20 cellular contexts compared by ENCODE assay signal in the genomic region with DNA sequence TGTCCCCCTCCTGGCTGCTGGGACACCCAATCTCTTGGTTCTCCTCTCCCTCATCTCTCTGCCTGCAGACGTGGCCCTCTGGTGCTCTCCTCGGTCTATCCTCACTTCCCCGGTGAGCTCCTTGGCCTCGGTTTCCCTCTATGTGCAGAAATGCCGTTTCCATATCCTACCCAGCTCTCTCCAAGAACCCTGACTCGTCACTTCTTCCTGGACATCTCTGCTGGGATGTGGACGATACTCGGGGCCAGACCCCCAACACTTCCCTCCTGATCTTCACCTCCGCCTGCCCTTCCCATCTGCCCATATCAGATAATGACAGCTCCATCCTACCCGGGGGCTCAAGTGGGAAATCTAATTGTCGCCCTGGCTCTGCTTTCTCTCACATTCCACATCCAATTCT. TPM values are rescaled to one million over a fixed set of nuclear protein-coding genes. Genes with fewer than 3 reads are reported as not detected.
A peak's percentile ranks its signal among the peaks of the same experiment; 100 is the strongest.
DNase-seq lines count a peak whose midpoint lies in the region; ATAC-seq, FAIRE-seq and TF ChIP-seq lines count a peak whose summit lies in the region.
"Had no signal": no experiment of that assay in that cellular context is flagged by ENCODE, and none has a peak within 500 bp of the region (broad histone marks: within the 10 kb centered on the region; RNA-seq: fewer than 3 reads in every experiment).

No MANE protein-coding gene starts in this region.

- H4K8ac ChIP-seq in H9 (replicated peaks; ENCODE audit: insufficient read length, low read depth, low read length): no peak overlapping the region

- no peak for FAIRE-seq in A549 (lab: Jason Lieb, UNC)
- FAIRE-seq in K562 (lab: Jason Lieb, UNC): no peak
- FAIRE-seq in RCC 7860 (lab: Jason Lieb, UNC): no peak
- no peak for FAIRE-seq in D721Med (lab: Jason Lieb, UNC)

- CTCF ChIA-PET in A549 (lab: Yijun Ruan, JAX) (interaction anchor here (0.6 to 44.5 kb wide), 13 partner anchors 9 to 181 kb away, joined by 3 to 1222 read pairs (median 4); no protein-coding TSS in a partner anchor), HCT116 (lab: Charles Lee) (interaction anchor here (1.6 kb wide), 1 partner anchor 89 kb away, joined by 3 read pairs; no protein-coding TSS in a partner anchor), K562 (lab: Yijun Ruan, JAX; ENCODE audit: low intra/inter-chr PET ratio) (no interaction called here)

- TF ChIP-seq EP300 in A549 (IDR thresholded peaks at IDR 0.05): no peak
- TF ChIP-seq EP300 in K562 (IDR thresholded peaks at IDR 0.05; ENCODE audit: low read length): no peak

- H2BK120ac ChIP-seq in H9 (ENCODE audit: low read depth, low read length, poor library complexity, severe bottlenecking): no peak overlapping the region

- H3K27ac ChIP-seq in A549 (no peak overlapping the region), HCT116 (ENCODE audit: low read depth, low read length) (peak overlapping the region; percentile 31; the same call in 1 of the 2 replicates), K562 (ENCODE audit: extremely low read depth, low read depth, low read length) (no peak overlapping the region), H9 (ENCODE audit: insufficient read length, low read depth, low read length) (no peak overlapping the region)
- H3K27ac ChIP-seq: KMS-11 had no signal

- 87% methylated on average over 11 of the region's 11 CpGs for WGBS in A549 (ENCODE audit: missing lambda C conversion rate)
- WGBS in K562 (ENCODE audit: insufficient coverage, low coverage, missing lambda C conversion rate): 85% methylated on average over 8 of the region's 11 CpGs
- WGBS in H9 (ENCODE audit: extremely low coverage, insufficient read length, low lambda C conversion rate): no CpG with 5 or more reads among the region's 11 CpGs

- ATAC-seq in A549: no peak
- ATAC-seq in HCT116: no peak
- ATAC-seq in K562: no peak
- ATAC-seq in HG03095 (IDR thresholded peaks at IDR 0.05; ENCODE audit: unreplicated experiment): no peak

- peaks cover 34% of the 10 kb centered on the region for H3K36me3 Mint-ChIP-seq in nephron progenitor cell (ENCODE audit: low read depth)
- H3K36me3 Mint-ChIP-seq in H9 (ENCODE audit: insufficient read depth in 1 of 3, low read depth in 3 of 3): peaks cover 23 to 59% (median 56%) of the 10 kb centered on the region in 3 experiments; a peak in 6 of 7 replicates

- DNase-seq in A549 (ENCODE audit: low read depth in 1 of 2, low spot score in 1 of 2): no peak
- DNase-seq in HCT116 (ENCODE audit: low read depth, low spot score): no peak
- no peak for DNase-seq in K562 (ENCODE audit: extremely low read depth in 1 of 4, low spot score in 3 of 4)
- no peak for DNase-seq in nephron progenitor cell
- DNase-seq in H9: no peak
- no peak for DNase-seq in RCC 7860 (ENCODE audit: low spot score)
- no peak for DNase-seq in D721Med (ENCODE audit: insufficient read length, low spot score)
- DNase-seq: ACHN, AML-193, DMS153, EL, HCEC 1CT, NCI-H1092, NCI-H146, NCI-H2081, NCI-H510A, SHP77 treated with DMSO at 0.1 percent for 48 hours had no signal

- no peak overlapping the region for H3K4me3 ChIP-seq in A549
- H3K4me3 ChIP-seq in HCT116 (replicated peaks in 1 of 2; ENCODE audit: low read depth in 1 of 2, low read length in 2 of 2): no peak overlapping the region
- no peak overlapping the region for H3K4me3 ChIP-seq in K562

- H3K14ac ChIP-seq in H9 (ENCODE audit: insufficient read depth, low read length): no peak overlapping the region

- no peak overlapping the region for H2AK5ac ChIP-seq in H9 (ENCODE audit: insufficient read length, low read length)

- H3T11ph ChIP-seq in H9 (ENCODE audit: low read length): no peak overlapping the region

- H2BK15ac ChIP-seq in H9 (ENCODE audit: low read depth, low read length): no peak overlapping the region

- H4K5ac ChIP-seq in H9 (ENCODE audit: insufficient read length, low read depth, low read length): no peak overlapping the region

- no peaks in the 10 kb centered on the region for H3K27me3 Mint-ChIP-seq in nephron progenitor cell (ENCODE audit: low read depth, poor library complexity)
- H3K27me3 Mint-ChIP-seq in H9 (ENCODE audit: low read depth): no peaks in the 10 kb centered on the region

- H3K9ac ChIP-seq in HCT116 (ENCODE audit: low read length) (no peak overlapping the region), K562 (ENCODE audit: insufficient read depth in 1 of 2, low read depth in 2 of 2, low read length in 2 of 2) (peak overlapping the region in 1 of 2 experiments; percentile 78; a peak in 2 of 4 replicates), H9 (ENCODE audit: extremely low read depth, insufficient read length, low read length) (no peak overlapping the region)
- H3K9ac ChIP-seq: KMS-11 had no signal

- H3K18ac ChIP-seq in H9 (ENCODE audit: insufficient read length, low read depth, low read length): no peak overlapping the region

- POLR2A ChIA-PET in A549 (lab: Yijun Ruan, JAX): interaction anchor here (4.4 kb wide), 1 partner anchor 55 kb away, joined by 51 read pairs; a partner anchor contains a TSS
- POLR2A ChIA-PET in HCT116 (lab: Charles Lee): no interaction called here
- POLR2A ChIA-PET in K562 (lab: Yijun Ruan, JAX): interaction anchor here (1.0 to 1.7 kb wide), 4 partner anchors 13 to 58 kb away, joined by 3 to 7 read pairs (median 5); a partner anchor contains a TSS

- H3K4me1 Mint-ChIP-seq in nephron progenitor cell: peaks cover 10% of the 10 kb centered on the region
- no peaks in the 10 kb centered on the region for H3K4me1 Mint-ChIP-seq in H9

- H3K27ac Mint-ChIP-seq in nephron progenitor cell (peak overlapping the region; percentile 62), H9 (peak overlapping the region in 1 of 3 experiments; percentile 14; a peak in 2 of 7 replicates)
- H3K27ac Mint-ChIP-seq: CD14-positive monocyte had no signal

- in situ Hi-C loops in K562 (cut with MboI): loop anchor here (5.0 kb wide), 1 partner anchor 75 kb away; no protein-coding TSS in a partner anchor

- no peak overlapping the region for H3K23ac ChIP-seq in H9 (ENCODE audit: insufficient read length, low read depth, low read length)

- H2BK12ac ChIP-seq in H9 (ENCODE audit: insufficient read length, low read depth, low read length): no peak overlapping the region

- TF ChIP-seq CTCF in A549 (IDR thresholded peaks at IDR 0.05) (no peak), HCT116 (IDR thresholded peaks at IDR 0.05 in 2 of 3, conservative IDR thresholded peaks at IDR 0.05 in 1 of 3; ENCODE audit: borderline replicate concordance in 1 of 3, insufficient read depth in 1 of 3, low read depth in 2 of 3, low read length in 2 of 3) (no peak), K562 (IDR thresholded peaks at IDR 0.05 in 2 of 3, conservative IDR thresholded peaks at IDR 0.05 in 1 of 3; ENCODE audit: insufficient read depth in 2 of 3, low read depth in 1 of 3, low read length in 3 of 3) (no peak), nephron progenitor cell (IDR thresholded peaks at IDR 0.05) (no peak), H9 (conservative IDR thresholded peaks at IDR 0.05) (no peak), D721Med (IDR thresholded peaks at IDR 0.05; ENCODE audit: insufficient read depth, missing control alignments) (no peak)

- RAD21 ChIA-PET in HCT116 (lab: Charles Lee; ENCODE audit: low non-redundant PET in 1 of 2, low total read pairs in 2 of 2, uncharacterized antibody in 2 of 2, unreplicated experiment in 2 of 2): no interaction called here

- H4K20me1 ChIP-seq in HCT116 (ENCODE audit: insufficient read depth): no peaks in the 10 kb centered on the region
- 0 out of 2 replicates have a peak, but pooled peaks cover 4% of the 10 kb centered on the region for H4K20me1 ChIP-seq in K562 (replicated peaks; ENCODE audit: control insufficient read depth, insufficient read depth, low read length)
- no peaks in the 10 kb centered on the region for H4K20me1 ChIP-seq in H9 (ENCODE audit: control insufficient read depth, insufficient read depth, insufficient read length)

- no peak overlapping the region for H3K4me3 Mint-ChIP-seq in nephron progenitor cell
- no peak overlapping the region; a peak in 2 of 5 replicates for H3K4me3 Mint-ChIP-seq in H9

- TF ChIP-seq RAD21 in A549 (conservative IDR thresholded peaks at IDR 0.05 in 1 of 2, IDR thresholded peaks at IDR 0.05 in 1 of 2) (no peak), HCT116 (IDR thresholded peaks at IDR 0.05; ENCODE audit: low read depth) (no peak), K562 (CRISPR knock-in tag; conservative IDR thresholded peaks at IDR 0.05 in 1 of 2, IDR thresholded peaks at IDR 0.05 in 1 of 2) (no peak)

- H4K91ac ChIP-seq in H9 (ENCODE audit: insufficient read length, low read depth, low read length): no peak overlapping the region

- TF ChIP-seq POLR2A in A549 (IDR thresholded peaks at IDR 0.05; ENCODE audit: low read length) (no peak), HCT116 (IDR thresholded peaks at IDR 0.05; ENCODE audit: borderline replicate concordance, extremely low read depth, insufficient read depth, insufficient read length) (no peak), K562 (conservative IDR thresholded peaks at IDR 0.05) (no peak)

- H3K9me3 Mint-ChIP-seq in nephron progenitor cell: no peaks in the 10 kb centered on the region
- H3K9me3 Mint-ChIP-seq in H9: no peaks in the 10 kb centered on the region; a peak in 1 of 5 replicates

- no peak overlapping the region for H2BK20ac ChIP-seq in H9 (ENCODE audit: low read depth, low read length, poor library complexity, severe bottlenecking)

- no peak overlapping the region for H3K56ac ChIP-seq in H9 (ENCODE audit: insufficient read length, low read depth, low read length)

- intact Hi-C loops in HCT116 (cut with micrococcal nuclease) (loop anchor here (5.0 kb wide), 1 partner anchor 150 kb away; no protein-coding TSS in a partner anchor), K562 (cut with micrococcal nuclease) (no loop called here)

- no peaks in the 10 kb centered on the region for H3K79me1 ChIP-seq in H9 (ENCODE audit: insufficient read depth, low read depth, low read length, poor library complexity, severe bottlenecking)

- H3K27me3 ChIP-seq in HCT116 (ENCODE audit: insufficient read depth, low read length): no peaks in the 10 kb centered on the region
- no peaks in the 10 kb centered on the region for H3K27me3 ChIP-seq in K562 (ENCODE audit: control insufficient read depth in 2 of 2, insufficient read depth in 2 of 2, low read length in 2 of 2)
- no peaks in the 10 kb centered on the region for H3K27me3 ChIP-seq in H9 (ENCODE audit: insufficient read depth, low read length)

- H3K4me2 ChIP-seq in A549 (no peak overlapping the region), HCT116 (ENCODE audit: low read length) (no peak overlapping the region), K562 (ENCODE audit: insufficient read depth, low read length) (no peak overlapping the region), H9 (ENCODE audit: insufficient read depth, insufficient read length, low read length) (no peak overlapping the region)
- H3K4me2 ChIP-seq: KMS-11 had no signal

- H3K4ac ChIP-seq in H9 (ENCODE audit: low read depth, low read length): no peak overlapping the region

- H3K79me2 ChIP-seq in HCT116 (ENCODE audit: insufficient read depth, low read length): peaks cover 57% of the 10 kb centered on the region
- peaks cover 37% of the 10 kb centered on the region for H3K79me2 ChIP-seq in K562 (ENCODE audit: control insufficient read depth, insufficient read depth, low read length)
- no peaks in the 10 kb centered on the region; the same call in 1 of the 2 replicates for H3K79me2 ChIP-seq in H9 (ENCODE audit: insufficient read depth, low read length)

- peaks cover 3% of the 10 kb centered on the region for H3K9me1 ChIP-seq in K562 (ENCODE audit: control insufficient read depth, insufficient read depth, low read length)

- H3K4me1 ChIP-seq in A549: peaks cover 18% of the 10 kb centered on the region; the same call in 2 of the 3 replicates
- H3K4me1 ChIP-seq in HCT116 (ENCODE audit: control insufficient read depth in 1 of 2, insufficient read depth in 2 of 2, low read length in 2 of 2): peaks cover 16 to 27% of the 10 kb centered on the region in 2 experiments
- peaks cover 42 to 59% of the 10 kb centered on the region in 2 experiments for H3K4me1 ChIP-seq in K562 (replicated peaks in 1 of 2; ENCODE audit: control insufficient read depth in 2 of 2, insufficient read depth in 2 of 2, low read length in 2 of 2)
- H3K4me1 ChIP-seq in H9 (ENCODE audit: insufficient read depth, low read length): no peaks in the 10 kb centered on the region

- BruUV-seq in HCT116 (replicated peaks; lab: Mats Ljungman, UMichigan) (no TSS peak), K562 (replicated peaks; lab: Mats Ljungman, UMichigan) (no TSS peak)

- H3K36me3 ChIP-seq in HCT116 (ENCODE audit: control insufficient read depth in 1 of 2, insufficient read depth in 2 of 2, low read length in 2 of 2) (peaks cover 35 to 43% of the 10 kb centered on the region in 2 experiments), K562 (ENCODE audit: control insufficient read depth, insufficient read depth, low read length) (peaks cover 74% of the 10 kb centered on the region)

- H2BK5ac ChIP-seq in H9 (ENCODE audit: insufficient read length, low read length): no peak overlapping the region

- no peak overlapping the region for H2AFZ ChIP-seq in HCT116 (ENCODE audit: low read depth, low read length, poor library complexity, severe bottlenecking)
- H2AFZ ChIP-seq in K562 (ENCODE audit: low read depth, low read length): no peak overlapping the region
- no peak overlapping the region for H2AFZ ChIP-seq in H9 (ENCODE audit: low read length)

- H3K23me2 ChIP-seq in H9 (ENCODE audit: insufficient read length, low read depth, low read length, poor library complexity, severe bottlenecking): no peaks in the 10 kb centered on the region

- H3K9me2 ChIP-seq in HCT116 (ENCODE audit: insufficient read depth): no peaks in the 10 kb centered on the region

- H3K9me3 ChIP-seq in A549 (no peaks in the 10 kb centered on the region), HCT116 (ENCODE audit: control insufficient read depth in 1 of 2, insufficient read depth in 1 of 2, low read depth in 1 of 2, low read length in 2 of 2) (no peaks in the 10 kb centered on the region), K562 (replicated peaks; ENCODE audit: control insufficient read depth, insufficient read depth, low read depth, low read length) (no peaks in the 10 kb centered on the region), H9 (ENCODE audit: control insufficient read depth, low read depth, low read length) (no peaks in the 10 kb centered on the region)

RNA-seq across cellular contexts. Expression of a gene that starts 7.9 kb away (rescaled TPM):
- polyA plus RNA-seq in A549 (2011; rRNA removed) (117 and 150 TPM in 2 replicates), A549 (2017; fragmentation: RNase III; extraction: RNeasy Plus Mini Kit Qiagen cat#74134 plus additional on column Dnase treatment) (318 to 329 TPM (median 325 TPM) in 3 replicates), K562 (2011; rRNA removed) (136 and 171 TPM in 2 replicates), K562 (2014; fragmentation: Illumina TruSeq; extraction: Trizol) (118 and 172 TPM in 2 replicates), K562 (2014; fragmentation: Nextera tagmentation; extraction: Ambion mirVana) (10 to 100 TPM; 32.4 to 72.0 TPM), K562 (2014; rRNA removed) (196 and 212 TPM in 2 replicates)
- polyA plus RNA-seq in A549 (2012; cell fraction: cytosol; rRNA removed): 412 and 456 TPM in 2 replicates
- 284 and 292 TPM in 2 replicates for polyA plus RNA-seq in A549 (2012; cell fraction: nucleus; rRNA removed)
- polyA minus RNA-seq in A549 (2011; rRNA and poly(A)+ RNA removed): 90.7 TPM in 2 replicates
- total RNA-seq in HCT116 (2021; ENCODE audit: unreplicated experiment) (296 TPM), K562 (2014; rRNA removed) (294 and 338 TPM in 2 replicates), K562 (2014; rRNA removed; fragmentation: Illumina TruSeq; extraction: Trizol) (95.3 and 97.5 TPM in 2 replicates), K562 (2015; rRNA removed; fragmentation: Illumina TruSeq; extraction: Trizol) (131 and 143 TPM in 2 replicates), K562 (2021) (254 and 263 TPM in 2 replicates), H9 (2021) (193 and 200 TPM in 2 replicates)
- 311 and 325 TPM in 2 replicates for polyA plus RNA-seq in HCT116 (2012)
- 19.6 and 27.0 TPM in 2 replicates for total RNA-seq in K562 (2011; cell fraction: chromatin; rRNA removed; ENCODE audit: low replicate concordance)
- 40.3 and 42.5 TPM in 2 replicates for total RNA-seq in K562 (2011; cell fraction: nucleolus; rRNA removed)
- total RNA-seq in K562 (2011; cell fraction: nucleoplasm; rRNA removed): 31.1 and 45.0 TPM in 2 replicates
- 201 and 310 TPM in 2 replicates for polyA plus RNA-seq in K562 (2011; cell fraction: cytosol; rRNA removed)
- polyA plus RNA-seq in K562 (2011; cell fraction: nucleus; rRNA removed): 91.4 and 98.6 TPM in 2 replicates
- 190 and 267 TPM in 2 replicates for polyA plus RNA-seq in K562 (2012)
- polyA minus RNA-seq in K562 (2011; rRNA and poly(A)+ RNA removed): 57.4 and 64.7 TPM in 2 replicates
- 73.8 and 86.9 TPM in 2 replicates for polyA minus RNA-seq in K562 (2011; cell fraction: cytosol; rRNA and poly(A)+ RNA removed)
- 14.7 and 22.1 TPM in 2 replicates for polyA minus RNA-seq in K562 (2011; cell fraction: nucleus; rRNA and poly(A)+ RNA removed)

RNA-seq across cellular contexts. Expression of a gene that starts 18.0 kb away (rescaled TPM):
- 48.5 and 51.9 TPM in 2 replicates for polyA plus RNA-seq in A549 (2011; rRNA removed)
- 17.2 and 22.8 TPM in 2 replicates for polyA plus RNA-seq in A549 (2012; cell fraction: cytosol; rRNA removed)
- polyA plus RNA-seq in A549 (2012; cell fraction: nucleus; rRNA removed): 31.2 and 34.0 TPM in 2 replicates
- polyA plus RNA-seq in A549 (2017; fragmentation: RNase III; extraction: RNeasy Plus Mini Kit Qiagen cat#74134 plus additional on column Dnase treatment): 33.2 to 33.7 TPM (median 33.3 TPM) in 3 replicates
- 67.2 and 74.8 TPM in 2 replicates for polyA minus RNA-seq in A549 (2011; rRNA and poly(A)+ RNA removed)
- total RNA-seq in HCT116 (2021; ENCODE audit: unreplicated experiment): 47.6 TPM
- polyA plus RNA-seq in HCT116 (2012): 29.0 and 30.2 TPM in 2 replicates
- 56.5 and 65.8 TPM in 2 replicates for total RNA-seq in K562 (2011; cell fraction: chromatin; rRNA removed; ENCODE audit: low replicate concordance)
- total RNA-seq in K562 (2011; cell fraction: nucleolus; rRNA removed): 33.2 and 33.8 TPM in 2 replicates
- total RNA-seq in K562 (2011; cell fraction: nucleoplasm; rRNA removed): 42.5 and 45.8 TPM in 2 replicates
- 10.2 and 13.8 TPM in 2 replicates for total RNA-seq in K562 (2014; rRNA removed)
- 13.9 TPM in 2 replicates for total RNA-seq in K562 (2014; rRNA removed; fragmentation: Illumina TruSeq; extraction: Trizol)
- 16.0 and 16.2 TPM in 2 replicates for total RNA-seq in K562 (2015; rRNA removed; fragmentation: Illumina TruSeq; extraction: Trizol)
- total RNA-seq in K562 (2021): 24.5 and 26.4 TPM in 2 replicates
- polyA plus RNA-seq in K562 (2011; rRNA removed): 9.8 and 10.2 TPM in 2 replicates
- polyA plus RNA-seq in K562 (2011; cell fraction: cytosol; rRNA removed): 7.1 and 11.1 TPM in 2 replicates
- 10.6 and 12.9 TPM in 2 replicates for polyA plus RNA-seq in K562 (2011; cell fraction: nucleus; rRNA removed)
- polyA plus RNA-seq in K562 (2012): 16.8 and 21.4 TPM in 2 replicates
- 15.7 and 18.6 TPM in 2 replicates for polyA plus RNA-seq in K562 (2014; fragmentation: Illumina TruSeq; extraction: Trizol)
- polyA plus RNA-seq in K562 (2014; fragmentation: Nextera tagmentation; extraction: Ambion mirVana): 1 to 10 TPM in 1 of 2 experiments, under 1 TPM in 1; 0.27 to 1.1 TPM
- polyA plus RNA-seq in K562 (2014; rRNA removed): 7.6 and 9.4 TPM in 2 replicates
- polyA minus RNA-seq in K562 (2011; rRNA and poly(A)+ RNA removed): 26.2 and 28.7 TPM in 2 replicates
- polyA minus RNA-seq in K562 (2011; cell fraction: cytosol; rRNA and poly(A)+ RNA removed): 16.0 and 16.7 TPM in 2 replicates
- polyA minus RNA-seq in K562 (2011; cell fraction: nucleus; rRNA and poly(A)+ RNA removed): 16.4 and 22.9 TPM in 2 replicates
- total RNA-seq in H9 (2021): 49.0 and 49.8 TPM in 2 replicates

RNA-seq across cellular contexts. Expression of a gene that starts 54.4 kb away (rescaled TPM):
- 302 and 306 TPM in 2 replicates for polyA plus RNA-seq in A549 (2011; rRNA removed)
- 195 and 237 TPM in 2 replicates for polyA plus RNA-seq in A549 (2012; cell fraction: cytosol; rRNA removed)
- 457 and 532 TPM in 2 replicates for polyA plus RNA-seq in A549 (2012; cell fraction: nucleus; rRNA removed)
- polyA plus RNA-seq in A549 (2017; fragmentation: RNase III; extraction: RNeasy Plus Mini Kit Qiagen cat#74134 plus additional on column Dnase treatment): 184 to 200 TPM (median 189 TPM) in 3 replicates
- 366 and 376 TPM in 2 replicates for polyA minus RNA-seq in A549 (2011; rRNA and poly(A)+ RNA removed)
- total RNA-seq in HCT116 (2021; ENCODE audit: unreplicated experiment): 284 TPM
- polyA plus RNA-seq in HCT116 (2012): 346 and 361 TPM in 2 replicates
- 143 and 394 TPM in 2 replicates for total RNA-seq in K562 (2011; cell fraction: chromatin; rRNA removed; ENCODE audit: low replicate concordance)
- 510 and 601 TPM in 2 replicates for total RNA-seq in K562 (2011; cell fraction: nucleolus; rRNA removed)
- total RNA-seq in K562 (2011; cell fraction: nucleoplasm; rRNA removed): 377 and 409 TPM in 2 replicates
- 257 and 266 TPM in 2 replicates for total RNA-seq in K562 (2014; rRNA removed)
- 77.5 and 94.9 TPM in 2 replicates for total RNA-seq in K562 (2014; rRNA removed; fragmentation: Illumina TruSeq; extraction: Trizol)
- 113 and 122 TPM in 2 replicates for total RNA-seq in K562 (2015; rRNA removed; fragmentation: Illumina TruSeq; extraction: Trizol)
- total RNA-seq in K562 (2021): 398 and 417 TPM in 2 replicates
- 134 and 227 TPM in 2 replicates for polyA plus RNA-seq in K562 (2011; rRNA removed)
- 233 and 332 TPM in 2 replicates for polyA plus RNA-seq in K562 (2011; cell fraction: cytosol; rRNA removed)
- 141 and 179 TPM in 2 replicates for polyA plus RNA-seq in K562 (2011; cell fraction: nucleus; rRNA removed)
- 221 and 421 TPM in 2 replicates for polyA plus RNA-seq in K562 (2012)
- polyA plus RNA-seq in K562 (2014; fragmentation: Illumina TruSeq; extraction: Trizol): 250 and 336 TPM in 2 replicates
- 10 to 100 TPM; 31.2 to 42.0 TPM for polyA plus RNA-seq in K562 (2014; fragmentation: Nextera tagmentation; extraction: Ambion mirVana)
- polyA plus RNA-seq in K562 (2014; rRNA removed): 169 and 256 TPM in 2 replicates
- polyA minus RNA-seq in K562 (2011; rRNA and poly(A)+ RNA removed): 150 and 164 TPM in 2 replicates
- polyA minus RNA-seq in K562 (2011; cell fraction: cytosol; rRNA and poly(A)+ RNA removed): 145 and 162 TPM in 2 replicates
- 58.6 and 64.8 TPM in 2 replicates for polyA minus RNA-seq in K562 (2011; cell fraction: nucleus; rRNA and poly(A)+ RNA removed)
- total RNA-seq in H9 (2021): 258 and 269 TPM in 2 replicates
